15 cellular contexts compared by ENCODE assay signal in genomic region chr7:37230221-37230620, GRCh38.
A peak's percentile ranks its signal among the peaks of the same experiment; 100 is the strongest.
DNase-seq lines count a peak whose midpoint lies in the region; ATAC-seq, FAIRE-seq and TF ChIP-seq lines count a peak whose summit lies in the region.
"Had no signal": no experiment of that assay in that cellular context is flagged by ENCODE, and none has a peak within 500 bp of the region (broad histone marks: within the 10 kb centered on the region; RNA-seq: fewer than 3 reads in every experiment).

No MANE protein-coding gene starts in this region.

- H3K9me3 ChIP-seq in body of pancreas (no peaks in the 10 kb centered on the region), testis (no peaks in the 10 kb centered on the region)
- H3K9me3 ChIP-seq: colonic mucosa, SJSA1, spleen had no signal

- ATAC-seq in body of pancreas (peak; percentile 63), HG03460 (IDR thresholded peaks at IDR 0.05; ENCODE audit: unreplicated experiment) (no peak)
- ATAC-seq in activated CD4-positive, CD25-positive, alpha-beta regulatory T cell treated with anti-CD3 and anti-CD28 coated beads, Interleukin-2, amount 50 U/mL, for 24 hours: no peak

- WGBS in body of pancreas, 2 donors: 42 to 47% methylated on average over 4 of the region's 4 CpGs
- 45 to 52% methylated on average over 4 of the region's 4 CpGs for WGBS in testis, 2 donors

- H3K4me1 ChIP-seq in body of pancreas (no peaks in the 10 kb centered on the region), testis (no peaks in the 10 kb centered on the region)
- H3K4me1 ChIP-seq: colonic mucosa, SJSA1 had no signal

- no peak for FAIRE-seq in H54 (lab: Jason Lieb, UNC)

- TF ChIP-seq POLR2A in body of pancreas (IDR thresholded peaks at IDR 0.05) (no peak), testis (IDR thresholded peaks at IDR 0.05) (no peak), H54 (IDR thresholded peaks at IDR 0.05; ENCODE audit: low read depth, low read length) (no peak)

- TF ChIP-seq CTCF in body of pancreas (IDR thresholded peaks at IDR 0.05): no peak
- TF ChIP-seq CTCF in testis (IDR thresholded peaks at IDR 0.05): no peak

- intact Hi-C loops in body of pancreas (cut with DNase I): no loop called here
- intact Hi-C loops in testis (cut with DNase I; ENCODE audit: low total_unique reads): no loop called here

- DNase-seq in activated CD8-positive, alpha-beta memory T cell treated with anti-CD3 and anti-CD28 coated beads, Interleukin-2, amount 50 U/mL, for 4 hours: peak; percentile 16
- DNase-seq in activated CD8-positive, alpha-beta memory T cell treated with anti-CD3 and anti-CD28 coated beads, Interleukin-2, amount 50 U/mL, for 48 hours: no peak
- peak in 3 of 4 donors; percentile 19 to 47 (median 42) for DNase-seq in body of pancreas
- DNase-seq in iPS-NIHi11 (ENCODE audit: low spot score): peak; percentile 8
- peak; percentile 72 for DNase-seq in testis
- DNase-seq in H54 (ENCODE audit: insufficient read length, low spot score): no peak
- DNase-seq: activated CD4-positive, CD25-positive, alpha-beta regulatory T cell; colonic mucosa; DMS79; islet precursor cell; NCI-H748 treated with DMSO at 0.1 percent for 48 hours; spleen had no signal

- H3K4me3 ChIP-seq in body of pancreas (no peak overlapping the region), testis (no peak overlapping the region)
- H3K4me3 ChIP-seq: colonic mucosa, SJSA1, spleen had no signal

- H3K27ac ChIP-seq in body of pancreas: no peak overlapping the region
- peak overlapping the region; percentile 6 to 8 for H3K27ac ChIP-seq in testis
- H3K27ac ChIP-seq: colonic mucosa, SJSA1, spleen had no signal

- no peaks in the 10 kb centered on the region for H3K36me3 ChIP-seq in body of pancreas (replicated peaks in 1 of 2; ENCODE audit: insufficient read depth in 1 of 2, low read depth in 2 of 2)
- no peaks in the 10 kb centered on the region for H3K36me3 ChIP-seq in testis (ENCODE audit: low read depth, missing control alignments)
- H3K36me3 ChIP-seq: colonic mucosa, SJSA1 had no signal

- H3K27me3 ChIP-seq in body of pancreas (no peaks in the 10 kb centered on the region), testis (no peaks in the 10 kb centered on the region)
- H3K27me3 ChIP-seq: colonic mucosa, spleen had no signal

Comparison
In these comparisons a context has a peak if more than half of its experiments do, and no peak if none do; other contexts are left out.
1. DNase-seq: peak in activated CD8-positive, alpha-beta memory T cell treated with anti-CD3 and anti-CD28 coated beads, Interleukin-2, amount 50 U/mL, for 4 hours (single experiment), body of pancreas (3 of 4), iPS-NIHi11 (single experiment) and testis (single experiment); none in activated CD8-positive, alpha-beta memory T cell treated with anti-CD3 and anti-CD28 coated beads, Interleukin-2, amount 50 U/mL, for 48 hours (single experiment) and H54 (single experiment).
2. H3K27ac ChIP-seq: peak in testis (2 of 2); none in body of pancreas (0 of 4).